8 cellular contexts compared by ENCODE assay signal in the genomic region with DNA sequence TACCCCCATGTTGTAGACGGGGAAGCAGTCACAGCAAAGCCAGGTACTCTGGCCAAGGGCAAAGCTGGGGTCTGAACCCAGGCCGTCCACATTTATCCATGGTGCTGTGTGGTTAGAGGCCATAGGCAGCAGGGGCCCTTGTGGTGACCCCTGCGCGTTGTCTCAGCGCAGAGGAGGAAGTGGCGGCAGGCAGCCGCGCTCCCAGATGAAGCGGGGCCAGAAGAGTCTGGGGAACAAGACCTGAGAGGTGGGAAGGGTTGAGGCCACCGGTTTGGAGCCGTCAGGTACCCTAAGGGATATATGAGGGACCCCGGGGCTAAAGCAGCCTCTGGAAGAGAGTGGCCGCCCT. TPM values are rescaled to one million over a fixed set of nuclear protein-coding genes. Genes with fewer than 3 reads are reported as not detected.
DNase-seq lines count a peak whose midpoint lies in the region; ATAC-seq and TF ChIP-seq lines count a peak whose summit lies in the region.

No MANE protein-coding gene starts in this region.

- H3K4me1 ChIP-seq in stomach smooth muscle (ENCODE audit: control insufficient read depth, insufficient read depth, low read length) = peaks cover 6% of the 10 kb centered on the region

- H3K27me3 ChIP-seq in kidney epithelial cell (ENCODE audit: control insufficient read depth, insufficient read depth, low read length) = peaks cover 2% of the 10 kb centered on the region
- no peaks in the 10 kb centered on the region for H3K27me3 ChIP-seq in stomach smooth muscle (ENCODE audit: control insufficient read depth in 1 of 2, insufficient read depth in 2 of 2, low read length in 2 of 2)

- H3K4me1 Mint-ChIP-seq in brain = peaks cover 6% of the 10 kb centered on the region

- peak overlapping the region in 2 of 5 experiments; percentile 26 to 27 for H3K27ac Mint-ChIP-seq in brain

- peaks cover 0 to 2% (median 1%) of the 10 kb centered on the region in 5 experiments for H3K9me3 Mint-ChIP-seq in brain

- ATAC-seq in HG02885 (IDR thresholded peaks at IDR 0.05; ENCODE audit: poor library complexity, unreplicated experiment) = peak; percentile 76

- no peak overlapping the region for H3K27ac ChIP-seq in stomach smooth muscle (ENCODE audit: low read length)

- TF ChIP-seq CTCF in brain (conservative IDR thresholded peaks at IDR 0.05) (no peak), kidney epithelial cell (IDR thresholded peaks at IDR 0.05; ENCODE audit: insufficient read depth, low read length, poor library complexity, severe bottlenecking) (no peak)

- H3K9ac ChIP-seq in stomach smooth muscle (ENCODE audit: low read length in 2 of 2) = peak overlapping the region; percentile 70 to 73

- H3K4me3 ChIP-seq in kidney epithelial cell (ENCODE audit: low read depth, low read length) (peak overlapping the region; percentile 85), stomach smooth muscle (ENCODE audit: low read length in 2 of 2) (peak overlapping the region; percentile 83 to 85)

- H3K4me3 Mint-ChIP-seq in brain = peak overlapping the region; percentile 77 to 90 (median 82)

- no peaks in the 10 kb centered on the region for H3K36me3 Mint-ChIP-seq in brain

- H3K36me3 ChIP-seq in kidney epithelial cell (ENCODE audit: control insufficient read depth, insufficient read depth, low read length) = no peaks in the 10 kb centered on the region
- no peaks in the 10 kb centered on the region for H3K36me3 ChIP-seq in stomach smooth muscle (ENCODE audit: control insufficient read depth in 2 of 2, insufficient read depth in 2 of 2, low read length in 2 of 2)

- peaks cover 17% of the 10 kb centered on the region for H3K27me3 Mint-ChIP-seq in brain

- H3K9me3 ChIP-seq in stomach smooth muscle (ENCODE audit: control insufficient read depth in 2 of 2, low read length in 2 of 2) = no peaks in the 10 kb centered on the region

- DNase-seq in stimulated activated CD4-positive, alpha-beta T cell treated with anti-CD3 and anti-CD28 coated beads, Interleukin-15, amount 100 ng/mL, for 24 hours = peak; percentile 32
- DNase-seq in stimulated activated CD4-positive, alpha-beta T cell treated with anti-CD3 and anti-CD28 coated beads, Interleukin-2, amount 100 ng/mL, for 48 hours = no peak
- DNase-seq in NOMO-1 treated with dmso at 0.1 percent for 144 hours (lab: John Stamatoyannopoulos, UW; ENCODE audit: unreplicated experiment) = peak; percentile 34
- DNase-seq in kidney epithelial cell (ENCODE audit: low read depth) = no peak
- no peak for DNase-seq in RKO (ENCODE audit: low spot score)

RNA-seq across cellular contexts. Expression of a gene that starts 0.8 kb away (rescaled TPM):
- 1.3 TPM for polyA plus RNA-seq in brain (ENCODE audit: insufficient read depth, low read depth, low replicate concordance)
- 2.0 and 3.3 TPM in 2 replicates for total RNA-seq in kidney epithelial cell

RNA-seq across cellular contexts. Expression of a gene that starts 32.1 kb away (rescaled TPM):
- 18.3 TPM for polyA plus RNA-seq in brain (ENCODE audit: insufficient read depth, low read depth, low replicate concordance)
- total RNA-seq in kidney epithelial cell = 39.4 and 40.7 TPM in 2 replicates

Comparison
In these comparisons a context has a peak if more than half of its experiments do, and no peak if none do; other contexts are left out.
1. DNase-seq: peak in stimulated activated CD4-positive, alpha-beta T cell treated with anti-CD3 and anti-CD28 coated beads, Interleukin-15, amount 100 ng/mL, for 24 hours (single experiment) and NOMO-1 treated with dmso at 0.1 percent for 144 hours (single experiment); none in stimulated activated CD4-positive, alpha-beta T cell treated with anti-CD3 and anti-CD28 coated beads, Interleukin-2, amount 100 ng/mL, for 48 hours (0 of 2), kidney epithelial cell (single experiment) and RKO (single experiment).